Comparison of ENCODE assay signal across 26 cellular contexts in the genomic region with DNA sequence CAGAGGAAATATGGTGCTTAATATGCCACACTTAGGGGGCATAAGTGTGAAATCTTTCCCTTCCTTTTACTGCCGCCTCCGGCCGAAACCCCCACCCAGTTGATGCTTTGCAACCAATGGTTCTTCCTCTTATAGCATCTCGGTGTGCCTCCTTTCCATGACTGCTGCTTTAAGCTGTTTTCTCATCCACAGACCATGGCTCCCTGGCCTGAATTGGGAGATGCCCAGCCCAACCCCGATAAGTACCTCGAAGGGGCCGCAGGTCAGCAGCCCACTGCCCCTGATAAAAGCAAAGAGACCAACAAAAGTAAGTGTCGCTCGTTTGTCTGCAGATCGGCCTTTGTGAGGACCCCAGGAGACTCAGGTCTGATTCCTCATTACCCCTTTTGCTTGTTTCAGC. TPM values are rescaled to one million over a fixed set of nuclear protein-coding genes. Genes with fewer than 3 reads are reported as not detected.
"Had no signal": no experiment of that assay in that cellular context is flagged by ENCODE, and none has a peak within 500 bp of the region (broad histone marks: within the 10 kb centered on the region; RNA-seq: fewer than 3 reads in every experiment).

No MANE protein-coding gene starts in this region.

- H3K4me2 ChIP-seq: SK-N-SH had no signal

- H3K9me2 ChIP-seq: SK-N-SH had no signal

- FAIRE-seq: HepG2, RCC 7860 had no signal

- DNase-seq: IMR-90, Karpas-422, KG1, MG63, NCI-H1092, NCI-H1105 treated with DMSO at 0.1 percent for 48 hours, NCI-H1417 treated with DMSO at 0.1 percent for 48 hours, NCI-H146, NCI-H1694 treated with DMSO at 0.1 percent for 48 hours, NCI-H1930, NCI-H2081 treated with DMSO at 0.1 percent for 48 hours, NCI-H2171, NCI-H226, NCI-H446, NCI-H510A, NCI-H524 treated with DMSO at 0.1 percent for 48 hours, NCI-H69, NCI-H774, RPMI8226, SHP77, SK-N-SH, SW 1271 had no signal

- H3K9me3 ChIP-seq: MG63, SK-N-SH had no signal

- H3K36me3 ChIP-seq: MG63 had no signal

- ATAC-seq: HepG2 had no signal

- H3K27me3 ChIP-seq: MG63 had no signal

- H3K4me3 ChIP-seq: MG63 had no signal

- H3K9ac ChIP-seq: SK-N-SH had no signal

RNA-seq across cellular contexts. Expression of a gene that starts 6.7 kb away (rescaled TPM):
- total RNA-seq: HepG2, HT1080, IMR-90, SK-MEL-5 had no signal
- polyA plus RNA-seq: HepG2, IMR-90, SK-N-SH had no signal
